19 cellular contexts compared by ENCODE assay signal in the genomic region with DNA sequence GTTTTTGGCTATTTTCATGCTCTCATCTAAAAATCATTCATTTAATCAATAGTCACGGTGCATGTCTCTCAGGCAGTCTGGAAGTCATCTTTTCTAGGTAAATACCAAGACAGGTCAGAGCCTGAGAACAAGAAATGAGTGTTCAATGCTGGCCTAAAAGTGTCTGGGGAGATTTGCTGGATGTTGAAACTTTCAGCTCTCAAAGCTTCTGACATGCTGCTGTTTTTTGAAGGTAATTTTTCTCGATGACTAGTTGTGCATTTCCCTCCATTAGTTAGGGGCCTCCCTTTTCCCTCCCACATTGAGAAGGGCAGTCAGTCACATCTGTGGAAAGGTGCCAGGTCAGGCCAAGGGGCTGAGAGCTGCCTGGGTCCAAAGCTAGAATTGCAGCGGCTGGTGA.
DNase-seq lines count a peak whose midpoint lies in the region; ATAC-seq lines count a peak whose summit lies in the region.
"Had no signal": no experiment of that assay in that cellular context is flagged by ENCODE, and none has a peak within 500 bp of the region (broad histone marks: within the 10 kb centered on the region; RNA-seq: fewer than 3 reads in every experiment).

No MANE protein-coding gene starts in this region.

- H3K9me3 Mint-ChIP-seq in activated naive CD4-positive, alpha-beta T cell treated with anti-CD3 and anti-CD28 coated beads for 36 hours = peaks cover 20% of the 10 kb centered on the region

- DNase-seq in islet precursor cell (peak; percentile 25), NCI-H1092 treated with DMSO at 0.1 percent for 48 hours (lab: John Stamatoyannopoulos, UW) (no peak)
- DNase-seq in activated naive CD4-positive, alpha-beta T cell treated with anti-CD3 and anti-CD28 coated beads for 36 hours = no peak
- DNase-seq: activated CD4-positive, alpha-beta T cell treated with anti-CD3 and anti-CD28 coated beads, Interleukin-2, amount 50 U/mL, for 4 hours; activated T-cell treated with anti-CD3 and anti-CD28 coated beads, Interleukin-2, amount 50 U/mL, for 24 hours; CD8-positive, alpha-beta memory T cell; dermis blood vessel endothelial cell; DMS79; left colon; NCI-H1930; NCI-H446; stimulated activated CD4-positive, alpha-beta T cell treated with anti-CD3 and anti-CD28 coated beads, Interleukin-4, amount 100 ng/mL, for 1 hour; T-cell had no signal

- CTCF ChIA-PET in activated naive CD4-positive, alpha-beta T cell treated with anti-CD3 and anti-CD28 coated beads for 36 hours (lab: Charles Lee) = interaction anchor here (0.9 to 2.1 kb wide), 3 partner anchors 29 to 1145 kb away, joined by 3 to 4 read pairs (median 4); a partner anchor contains a TSS

- H3K27me3 Mint-ChIP-seq in activated naive CD4-positive, alpha-beta T cell treated with anti-CD3 and anti-CD28 coated beads for 36 hours (ENCODE audit: low read depth) = peaks cover 2% of the 10 kb centered on the region
- H3K27me3 Mint-ChIP-seq: T-cell had no signal

- intact Hi-C loops in activated naive CD4-positive, alpha-beta T cell treated with anti-CD3 and anti-CD28 coated beads for 36 hours (cut with micrococcal nuclease) = loop anchor here (2.0 to 10.0 kb wide), 5 partner anchors 89 to 1143 kb away; no protein-coding TSS in a partner anchor

- peaks cover 5% of the 10 kb centered on the region for H3K36me3 Mint-ChIP-seq in activated naive CD4-positive, alpha-beta T cell treated with anti-CD3 and anti-CD28 coated beads for 36 hours (ENCODE audit: low read depth)
- H3K36me3 Mint-ChIP-seq: CD8-positive, alpha-beta memory T cell; T-cell had no signal

- H3K4me1 Mint-ChIP-seq in activated naive CD4-positive, alpha-beta T cell treated with anti-CD3 and anti-CD28 coated beads for 36 hours (ENCODE audit: low read depth) = peaks cover 18% of the 10 kb centered on the region

- ATAC-seq in GM18502 (IDR thresholded peaks at IDR 0.05; ENCODE audit: poor library complexity, unreplicated experiment) = peak; percentile 38
- ATAC-seq in GM21390 (IDR thresholded peaks at IDR 0.05; ENCODE audit: unreplicated experiment) = peak; percentile 33
- ATAC-seq in HG03095 (IDR thresholded peaks at IDR 0.05; ENCODE audit: unreplicated experiment) = peak; percentile 47
- no peak for ATAC-seq in GM18870 (IDR thresholded peaks at IDR 0.05; ENCODE audit: unreplicated experiment)
- ATAC-seq: gastroesophageal sphincter, left colon, T-cell had no signal

- H3K4me3 Mint-ChIP-seq in activated naive CD4-positive, alpha-beta T cell treated with anti-CD3 and anti-CD28 coated beads for 36 hours = no peak overlapping the region
- H3K4me3 Mint-ChIP-seq: activated T-cell treated with anti-CD3 and anti-CD28 coated beads, Interleukin-2, amount 50 U/mL, for 24 hours; nephron; T-cell had no signal

- no peak overlapping the region for H3K27ac Mint-ChIP-seq in activated naive CD4-positive, alpha-beta T cell treated with anti-CD3 and anti-CD28 coated beads for 36 hours
- H3K27ac Mint-ChIP-seq: activated T-cell treated with anti-CD3 and anti-CD28 coated beads, Interleukin-2, amount 50 U/mL, for 24 hours had no signal
